Comparison of ENCODE assay signal across 1 cellular context in genomic region chr14:61584258-61584657, GRCh38.
TF ChIP-seq lines count a peak whose summit lies in the region.

No MANE protein-coding gene starts in this region.

TF ChIP-seq in SK-N-SH, 30 proteins besides CTCF, POLR2A, EP300 and RAD21 (continued from another document):
- TF ChIP-seq, protein P1, sequence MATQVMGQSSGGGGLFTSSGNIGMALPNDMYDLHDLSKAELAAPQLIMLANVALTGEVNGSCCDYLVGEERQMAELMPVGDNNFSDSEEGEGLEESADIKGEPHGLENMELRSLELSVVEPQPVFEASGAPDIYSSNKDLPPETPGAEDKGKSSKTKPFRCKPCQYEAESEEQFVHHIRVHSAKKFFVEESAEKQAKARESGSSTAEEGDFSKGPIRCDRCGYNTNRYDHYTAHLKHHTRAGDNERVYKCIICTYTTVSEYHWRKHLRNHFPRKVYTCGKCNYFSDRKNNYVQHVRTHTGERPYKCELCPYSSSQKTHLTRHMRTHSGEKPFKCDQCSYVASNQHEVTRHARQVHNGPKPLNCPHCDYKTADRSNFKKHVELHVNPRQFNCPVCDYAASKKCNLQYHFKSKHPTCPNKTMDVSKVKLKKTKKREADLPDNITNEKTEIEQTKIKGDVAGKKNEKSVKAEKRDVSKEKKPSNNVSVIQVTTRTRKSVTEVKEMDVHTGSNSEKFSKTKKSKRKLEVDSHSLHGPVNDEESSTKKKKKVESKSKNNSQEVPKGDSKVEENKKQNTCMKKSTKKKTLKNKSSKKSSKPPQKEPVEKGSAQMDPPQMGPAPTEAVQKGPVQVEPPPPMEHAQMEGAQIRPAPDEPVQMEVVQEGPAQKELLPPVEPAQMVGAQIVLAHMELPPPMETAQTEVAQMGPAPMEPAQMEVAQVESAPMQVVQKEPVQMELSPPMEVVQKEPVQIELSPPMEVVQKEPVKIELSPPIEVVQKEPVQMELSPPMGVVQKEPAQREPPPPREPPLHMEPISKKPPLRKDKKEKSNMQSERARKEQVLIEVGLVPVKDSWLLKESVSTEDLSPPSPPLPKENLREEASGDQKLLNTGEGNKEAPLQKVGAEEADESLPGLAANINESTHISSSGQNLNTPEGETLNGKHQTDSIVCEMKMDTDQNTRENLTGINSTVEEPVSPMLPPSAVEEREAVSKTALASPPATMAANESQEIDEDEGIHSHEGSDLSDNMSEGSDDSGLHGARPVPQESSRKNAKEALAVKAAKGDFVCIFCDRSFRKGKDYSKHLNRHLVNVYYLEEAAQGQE (IDR thresholded peaks at IDR 0.05; ENCODE audit: low read depth, low read length): no peak
- TF ChIP-seq JUND (IDR thresholded peaks at IDR 0.05) (peak; percentile 5; the same call in 1 of the 2 replicates), POLR2AphosphoS5 (IDR thresholded peaks at IDR 0.05; ENCODE audit: low read depth, low read length) (no peak), MEF2A (IDR thresholded peaks at IDR 0.05; ENCODE audit: borderline replicate concordance, low read depth) (no peak), YY1 (IDR thresholded peaks at IDR 0.05; ENCODE audit: low read depth) (peak; percentile 13; the same call in 1 of the 2 replicates), NRF1 (IDR thresholded peaks at IDR 0.05; ENCODE audit: low read depth, low read length) (no peak), EZH2phosphoT487 (IDR thresholded peaks at IDR 0.05; ENCODE audit: borderline replicate concordance, low read depth) (no peak), CHD2 (IDR thresholded peaks at IDR 0.05; ENCODE audit: low read length, partially characterized antibody) (no peak), RXRA (IDR thresholded peaks at IDR 0.05; ENCODE audit: borderline replicate concordance, low read depth) (no peak), FOXM1 (IDR thresholded peaks at IDR 0.05; ENCODE audit: low read depth) (no peak), PBX3 (IDR thresholded peaks at IDR 0.05) (no peak)
- TF ChIP-seq, protein P2, sequence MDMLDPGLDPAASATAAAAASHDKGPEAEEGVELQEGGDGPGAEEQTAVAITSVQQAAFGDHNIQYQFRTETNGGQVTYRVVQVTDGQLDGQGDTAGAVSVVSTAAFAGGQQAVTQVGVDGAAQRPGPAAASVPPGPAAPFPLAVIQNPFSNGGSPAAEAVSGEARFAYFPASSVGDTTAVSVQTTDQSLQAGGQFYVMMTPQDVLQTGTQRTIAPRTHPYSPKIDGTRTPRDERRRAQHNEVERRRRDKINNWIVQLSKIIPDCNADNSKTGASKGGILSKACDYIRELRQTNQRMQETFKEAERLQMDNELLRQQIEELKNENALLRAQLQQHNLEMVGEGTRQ (IDR thresholded peaks at IDR 0.05; ENCODE audit: borderline replicate concordance, low read depth, low read length): no peak
- TF ChIP-seq, protein P3, sequence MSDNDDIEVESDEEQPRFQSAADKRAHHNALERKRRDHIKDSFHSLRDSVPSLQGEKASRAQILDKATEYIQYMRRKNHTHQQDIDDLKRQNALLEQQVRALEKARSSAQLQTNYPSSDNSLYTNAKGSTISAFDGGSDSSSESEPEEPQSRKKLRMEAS (IDR thresholded peaks at IDR 0.05; ENCODE audit: low read depth): no peak
- TF ChIP-seq, protein P4, sequence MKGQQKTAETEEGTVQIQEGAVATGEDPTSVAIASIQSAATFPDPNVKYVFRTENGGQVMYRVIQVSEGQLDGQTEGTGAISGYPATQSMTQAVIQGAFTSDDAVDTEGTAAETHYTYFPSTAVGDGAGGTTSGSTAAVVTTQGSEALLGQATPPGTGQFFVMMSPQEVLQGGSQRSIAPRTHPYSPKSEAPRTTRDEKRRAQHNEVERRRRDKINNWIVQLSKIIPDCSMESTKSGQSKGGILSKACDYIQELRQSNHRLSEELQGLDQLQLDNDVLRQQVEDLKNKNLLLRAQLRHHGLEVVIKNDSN (IDR thresholded peaks at IDR 0.05; ENCODE audit: borderline replicate concordance, low read depth): no peak
